ENCODE assay signal across 13 cellular contexts in genomic region chr15:77025471-77025901, GRCh38. TPM values are rescaled to one million over a fixed set of nuclear protein-coding genes. Genes with fewer than 3 reads are reported as not detected.
DNase-seq lines count a peak whose midpoint lies in the region; ATAC-seq and TF ChIP-seq lines count a peak whose summit lies in the region.
"Had no signal": no experiment of that assay in that cellular context is flagged by ENCODE, and none has a peak within 500 bp of the region (broad histone marks: within the 10 kb centered on the region; RNA-seq: fewer than 3 reads in every experiment).

No MANE protein-coding gene starts in this region.

- no peak overlapping the region for H3K4me3 Mint-ChIP-seq in activated naive CD4-positive, alpha-beta T cell treated with anti-CD3 and anti-CD28 coated beads for 36 hours
- no peak overlapping the region for H3K4me3 Mint-ChIP-seq in HFFc6
- H3K4me3 Mint-ChIP-seq: endodermal cell, memory B cell had no signal

- no peak overlapping the region for H3K27ac ChIP-seq in aorta (ENCODE audit: low read depth in 1 of 2, low read length in 2 of 2)

- CTCF ChIA-PET in activated naive CD4-positive, alpha-beta T cell treated with anti-CD3 and anti-CD28 coated beads for 36 hours (lab: Charles Lee), result interaction anchor here (0.7 to 6.4 kb wide), 5 partner anchors 10 to 84 kb away, joined by 3 to 85 read pairs (median 4); no protein-coding TSS in a partner anchor

- DNase-seq in stimulated activated CD4-positive, alpha-beta T cell treated with anti-CD3 and anti-CD28 coated beads, Interleukin-1b, Interleukin-23, amount 100 ng/mL, for 48 hours, result peak; percentile 0
- no peak for DNase-seq in stimulated activated CD4-positive, alpha-beta T cell treated with anti-CD3 and anti-CD28 coated beads, Interleukin-4, amount 100 ng/mL, for 24 hours
- DNase-seq in activated naive CD4-positive, alpha-beta T cell treated with anti-CD3 and anti-CD28 coated beads for 36 hours, result peak; percentile 3
- peak; percentile 39 for DNase-seq in left lobe of liver (ENCODE audit: low spot score)
- peak; percentile 20 to 67 for DNase-seq in aorta
- no peak for DNase-seq in stimulated activated naive CD4-positive, alpha-beta T cell treated with Interleukin-2 at 50 U/mL for 16 hours (lab: John Stamatoyannopoulos, UW)
- no peak for DNase-seq in HFFc6
- no peak for DNase-seq in NCI-H2227 (lab: John Stamatoyannopoulos, UW; ENCODE audit: unreplicated experiment)
- DNase-seq: amniotic stem cell had no signal

- H3K4me3 ChIP-seq in aorta (ENCODE audit: low read length in 2 of 2), result no peak overlapping the region

- intact Hi-C loops in activated naive CD4-positive, alpha-beta T cell treated with anti-CD3 and anti-CD28 coated beads for 36 hours (cut with micrococcal nuclease), result no loop called here
- intact Hi-C loops in aorta (cut with DNase I), result loop anchor here in 1 of 2 donors (5.0 kb wide), 1 partner anchor 517 kb away; no protein-coding TSS in a partner anchor

- H3K27me3 ChIP-seq in aorta (ENCODE audit: control insufficient read depth in 1 of 2, insufficient read depth in 2 of 2, low read length in 1 of 2), result no peaks in the 10 kb centered on the region

- no peaks in the 10 kb centered on the region for H3K27me3 Mint-ChIP-seq in activated naive CD4-positive, alpha-beta T cell treated with anti-CD3 and anti-CD28 coated beads for 36 hours (ENCODE audit: low read depth)
- peaks cover 5% of the 10 kb centered on the region for H3K27me3 Mint-ChIP-seq in HFFc6 (ENCODE audit: insufficient read depth)
- H3K27me3 Mint-ChIP-seq: memory B cell had no signal

- WGBS in aorta, 2 donors, result 89 to 94% methylated on average over 9 of the region's 9 CpGs

- no peaks in the 10 kb centered on the region for H3K36me3 ChIP-seq in aorta (ENCODE audit: control insufficient read depth in 1 of 2, insufficient read depth in 2 of 2, low read length in 1 of 2)

- H3K9me3 ChIP-seq in aorta (ENCODE audit: control insufficient read depth, low read length), result no peaks in the 10 kb centered on the region

- no peaks in the 10 kb centered on the region for H3K4me1 ChIP-seq in aorta (ENCODE audit: control insufficient read depth in 1 of 2, insufficient read depth in 2 of 2, low read length in 2 of 2)

- no peaks in the 10 kb centered on the region for H3K9me3 Mint-ChIP-seq in activated naive CD4-positive, alpha-beta T cell treated with anti-CD3 and anti-CD28 coated beads for 36 hours
- no peaks in the 10 kb centered on the region for H3K9me3 Mint-ChIP-seq in HFFc6
- H3K9me3 Mint-ChIP-seq: endodermal cell, memory B cell had no signal

- ATAC-seq in left lobe of liver (no peak), aorta (ENCODE audit: low FRiP score) (no peak)

- TF ChIP-seq CTCF in HFFc6 (IDR thresholded peaks at IDR 0.05), result no peak

- H3K36me3 Mint-ChIP-seq in activated naive CD4-positive, alpha-beta T cell treated with anti-CD3 and anti-CD28 coated beads for 36 hours (ENCODE audit: low read depth), result peaks cover 34% of the 10 kb centered on the region
- H3K36me3 Mint-ChIP-seq in HFFc6 (ENCODE audit: low read depth), result no peaks in the 10 kb centered on the region

- peak overlapping the region; percentile 66 for H3K27ac Mint-ChIP-seq in activated naive CD4-positive, alpha-beta T cell treated with anti-CD3 and anti-CD28 coated beads for 36 hours
- no peak overlapping the region for H3K27ac Mint-ChIP-seq in HFFc6
- H3K27ac Mint-ChIP-seq: endodermal cell, memory B cell had no signal

- peaks cover 37% of the 10 kb centered on the region for H3K4me1 Mint-ChIP-seq in activated naive CD4-positive, alpha-beta T cell treated with anti-CD3 and anti-CD28 coated beads for 36 hours (ENCODE audit: low read depth)
- peaks cover 14% of the 10 kb centered on the region for H3K4me1 Mint-ChIP-seq in HFFc6 (ENCODE audit: low read depth)
- H3K4me1 Mint-ChIP-seq: endodermal cell had no signal

RNA-seq across cellular contexts. Expression of gene PSTPIP1, which starts 30.6 kb away (rescaled TPM):
- total RNA-seq in activated naive CD4-positive, alpha-beta T cell treated with anti-CD3 and anti-CD28 coated beads for 36 hours, result 100 to 1,000 TPM in 1 of 2 experiments, 10 to 100 TPM in 1; 94.2 to 102 TPM
- total RNA-seq in left lobe of liver (1.5 TPM), aorta (10 to 100 TPM; 14.1 to 42.9 TPM)
- polyA plus RNA-seq in aorta, result 10 to 100 TPM; 16.5 to 30.4 TPM
- under 1 TPM in 2 of 6 experiments, not detected in 4; 0.16 to 0.38 TPM for total RNA-seq in HFFc6 (2021; fragmentation: NEBNext Ultra II Directional; extraction: Animal tissue kit (Norgen Biotek cat#: 25700))
- total RNA-seq: G401, RPMI7951 had no signal

RNA-seq across cellular contexts. Expression of gene TSPAN3, which starts 45.4 kb away (rescaled TPM):
- 10 to 100 TPM; 21.9 to 24.9 TPM for total RNA-seq in activated naive CD4-positive, alpha-beta T cell treated with anti-CD3 and anti-CD28 coated beads for 36 hours
- 75.2 TPM for total RNA-seq in left lobe of liver
- total RNA-seq in aorta, result 100 to 1,000 TPM; 106 to 121 TPM
- polyA plus RNA-seq in aorta, result 100 to 1,000 TPM; 107 to 123 TPM
- 100 to 1,000 TPM; 153 to 222 (median 183) TPM for total RNA-seq in HFFc6 (2021; fragmentation: NEBNext Ultra II Directional; extraction: Animal tissue kit (Norgen Biotek cat#: 25700))

Comparison
In these comparisons a context has a peak if more than half of its experiments do, and no peak if none do; other contexts are left out.
1. DNase-seq: peak in stimulated activated CD4-positive, alpha-beta T cell treated with anti-CD3 and anti-CD28 coated beads, Interleukin-1b, Interleukin-23, amount 100 ng/mL, for 48 hours (single experiment), activated naive CD4-positive, alpha-beta T cell treated with anti-CD3 and anti-CD28 coated beads for 36 hours (single experiment), left lobe of liver (single experiment) and aorta (2 of 2); none in stimulated activated CD4-positive, alpha-beta T cell treated with anti-CD3 and anti-CD28 coated beads, Interleukin-4, amount 100 ng/mL, for 24 hours (single experiment), stimulated activated naive CD4-positive, alpha-beta T cell treated with Interleukin-2 at 50 U/mL for 16 hours (single experiment), HFFc6 (single experiment) and NCI-H2227 (single experiment).